ENCODE assay signal across 2 cellular contexts in the genomic region with DNA sequence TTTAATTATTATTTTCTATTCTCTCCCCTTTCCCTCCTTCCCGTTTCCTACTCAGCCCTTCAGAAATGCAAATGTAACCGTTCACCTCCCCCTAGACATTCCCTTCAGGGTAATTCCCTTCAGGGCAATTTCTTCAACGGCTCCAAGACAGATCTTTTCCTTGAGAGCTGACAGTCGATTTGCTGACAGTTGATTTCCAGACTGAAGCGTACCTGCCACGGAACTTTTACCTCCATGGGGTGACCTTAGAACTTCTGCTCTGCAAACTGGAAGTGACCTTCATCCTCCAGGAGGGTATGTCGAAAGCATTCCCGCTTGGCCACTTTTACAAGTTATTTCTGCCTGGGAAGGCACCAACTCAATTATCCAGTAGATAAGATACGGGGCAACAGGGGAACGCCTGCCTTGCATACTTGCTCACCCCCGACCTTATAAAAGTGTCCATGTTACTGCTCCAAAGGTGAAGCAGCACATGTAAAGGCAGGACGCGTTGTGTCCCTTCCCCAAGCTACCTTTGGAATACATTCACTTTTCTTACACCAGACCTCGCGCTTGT.
TF ChIP-seq lines count a peak whose summit lies in the region.

No MANE protein-coding gene starts in this region.

TF ChIP-seq in GM23338, 12 proteins besides CTCF, POLR2A, EP300 and RAD21 (continued from another document and continues in another):
- TF ChIP-seq, protein P1, sequence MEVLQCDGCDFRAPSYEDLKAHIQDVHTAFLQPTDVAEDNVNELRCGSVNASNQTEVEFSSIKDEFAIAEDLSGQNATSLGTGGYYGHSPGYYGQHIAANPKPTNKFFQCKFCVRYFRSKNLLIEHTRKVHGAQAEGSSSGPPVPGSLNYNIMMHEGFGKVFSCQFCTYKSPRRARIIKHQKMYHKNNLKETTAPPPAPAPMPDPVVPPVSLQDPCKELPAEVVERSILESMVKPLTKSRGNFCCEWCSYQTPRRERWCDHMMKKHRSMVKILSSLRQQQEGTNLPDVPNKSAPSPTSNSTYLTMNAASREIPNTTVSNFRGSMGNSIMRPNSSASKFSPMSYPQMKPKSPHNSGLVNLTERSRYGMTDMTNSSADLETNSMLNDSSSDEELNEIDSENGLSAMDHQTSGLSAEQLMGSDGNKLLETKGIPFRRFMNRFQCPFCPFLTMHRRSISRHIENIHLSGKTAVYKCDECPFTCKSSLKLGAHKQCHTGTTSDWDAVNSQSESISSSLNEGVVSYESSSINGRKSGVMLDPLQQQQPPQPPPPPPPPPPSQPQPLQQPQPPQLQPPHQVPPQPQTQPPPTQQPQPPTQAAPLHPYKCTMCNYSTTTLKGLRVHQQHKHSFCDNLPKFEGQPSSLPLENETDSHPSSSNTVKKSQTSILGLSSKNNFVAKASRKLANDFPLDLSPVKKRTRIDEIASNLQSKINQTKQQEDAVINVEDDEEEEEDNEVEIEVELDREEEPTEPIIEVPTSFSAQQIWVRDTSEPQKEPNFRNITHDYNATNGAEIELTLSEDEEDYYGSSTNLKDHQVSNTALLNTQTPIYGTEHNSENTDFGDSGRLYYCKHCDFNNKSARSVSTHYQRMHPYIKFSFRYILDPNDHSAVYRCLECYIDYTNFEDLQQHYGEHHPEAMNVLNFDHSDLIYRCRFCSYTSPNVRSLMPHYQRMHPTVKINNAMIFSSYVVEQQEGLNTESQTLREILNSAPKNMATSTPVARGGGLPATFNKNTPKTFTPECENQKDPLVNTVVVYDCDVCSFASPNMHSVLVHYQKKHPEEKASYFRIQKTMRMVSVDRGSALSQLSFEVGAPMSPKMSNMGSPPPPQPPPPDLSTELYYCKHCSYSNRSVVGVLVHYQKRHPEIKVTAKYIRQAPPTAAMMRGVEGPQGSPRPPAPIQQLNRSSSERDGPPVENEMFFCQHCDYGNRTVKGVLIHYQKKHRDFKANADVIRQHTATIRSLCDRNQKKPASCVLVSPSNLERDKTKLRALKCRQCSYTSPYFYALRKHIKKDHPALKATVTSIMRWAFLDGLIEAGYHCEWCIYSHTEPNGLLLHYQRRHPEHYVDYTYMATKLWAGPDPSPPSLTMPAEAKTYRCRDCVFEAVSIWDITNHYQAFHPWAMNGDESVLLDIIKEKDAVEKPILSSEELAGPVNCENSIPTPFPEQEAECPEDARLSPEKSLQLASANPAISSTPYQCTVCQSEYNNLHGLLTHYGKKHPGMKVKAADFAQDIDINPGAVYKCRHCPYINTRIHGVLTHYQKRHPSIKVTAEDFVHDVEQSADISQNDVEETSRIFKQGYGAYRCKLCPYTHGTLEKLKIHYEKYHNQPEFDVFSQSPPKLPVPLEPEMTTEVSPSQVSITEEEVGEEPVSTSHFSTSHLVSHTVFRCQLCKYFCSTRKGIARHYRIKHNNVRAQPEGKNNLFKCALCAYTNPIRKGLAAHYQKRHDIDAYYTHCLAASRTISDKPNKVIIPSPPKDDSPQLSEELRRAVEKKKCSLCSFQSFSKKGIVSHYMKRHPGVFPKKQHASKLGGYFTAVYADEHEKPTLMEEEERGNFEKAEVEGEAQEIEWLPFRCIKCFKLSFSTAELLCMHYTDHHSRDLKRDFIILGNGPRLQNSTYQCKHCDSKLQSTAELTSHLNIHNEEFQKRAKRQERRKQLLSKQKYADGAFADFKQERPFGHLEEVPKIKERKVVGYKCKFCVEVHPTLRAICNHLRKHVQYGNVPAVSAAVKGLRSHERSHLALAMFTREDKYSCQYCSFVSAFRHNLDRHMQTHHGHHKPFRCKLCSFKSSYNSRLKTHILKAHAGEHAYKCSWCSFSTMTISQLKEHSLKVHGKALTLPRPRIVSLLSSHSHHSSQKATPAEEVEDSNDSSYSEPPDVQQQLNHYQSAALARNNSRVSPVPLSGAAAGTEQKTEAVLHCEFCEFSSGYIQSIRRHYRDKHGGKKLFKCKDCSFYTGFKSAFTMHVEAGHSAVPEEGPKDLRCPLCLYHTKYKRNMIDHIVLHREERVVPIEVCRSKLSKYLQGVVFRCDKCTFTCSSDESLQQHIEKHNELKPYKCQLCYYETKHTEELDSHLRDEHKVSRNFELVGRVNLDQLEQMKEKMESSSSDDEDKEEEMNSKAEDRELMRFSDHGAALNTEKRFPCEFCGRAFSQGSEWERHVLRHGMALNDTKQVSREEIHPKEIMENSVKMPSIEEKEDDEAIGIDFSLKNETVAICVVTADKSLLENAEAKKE (CRISPR knock-in tag; IDR thresholded peaks at IDR 0.05): no peak
- TF ChIP-seq JUNB (IDR thresholded peaks at IDR 0.05; ENCODE audit: unreplicated experiment): no peak
- TF ChIP-seq EZH2 (IDR thresholded peaks at IDR 0.05; ENCODE audit: low read depth, unreplicated experiment): no peak
- TF ChIP-seq STAT1 (IDR thresholded peaks at IDR 0.05; ENCODE audit: unreplicated experiment): no peak
- TF ChIP-seq CREB1 (CRISPR knock-in tag; IDR thresholded peaks at IDR 0.05; ENCODE audit: low read depth): no peak
- TF ChIP-seq ZNF331 (CRISPR knock-in tag; IDR thresholded peaks at IDR 0.05; ENCODE audit: low read depth): no peak
- TF ChIP-seq, protein P2, sequence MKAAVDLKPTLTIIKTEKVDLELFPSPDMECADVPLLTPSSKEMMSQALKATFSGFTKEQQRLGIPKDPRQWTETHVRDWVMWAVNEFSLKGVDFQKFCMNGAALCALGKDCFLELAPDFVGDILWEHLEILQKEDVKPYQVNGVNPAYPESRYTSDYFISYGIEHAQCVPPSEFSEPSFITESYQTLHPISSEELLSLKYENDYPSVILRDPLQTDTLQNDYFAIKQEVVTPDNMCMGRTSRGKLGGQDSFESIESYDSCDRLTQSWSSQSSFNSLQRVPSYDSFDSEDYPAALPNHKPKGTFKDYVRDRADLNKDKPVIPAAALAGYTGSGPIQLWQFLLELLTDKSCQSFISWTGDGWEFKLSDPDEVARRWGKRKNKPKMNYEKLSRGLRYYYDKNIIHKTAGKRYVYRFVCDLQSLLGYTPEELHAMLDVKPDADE (IDR thresholded peaks at IDR 0.05): no peak
- TF ChIP-seq, protein P3, sequence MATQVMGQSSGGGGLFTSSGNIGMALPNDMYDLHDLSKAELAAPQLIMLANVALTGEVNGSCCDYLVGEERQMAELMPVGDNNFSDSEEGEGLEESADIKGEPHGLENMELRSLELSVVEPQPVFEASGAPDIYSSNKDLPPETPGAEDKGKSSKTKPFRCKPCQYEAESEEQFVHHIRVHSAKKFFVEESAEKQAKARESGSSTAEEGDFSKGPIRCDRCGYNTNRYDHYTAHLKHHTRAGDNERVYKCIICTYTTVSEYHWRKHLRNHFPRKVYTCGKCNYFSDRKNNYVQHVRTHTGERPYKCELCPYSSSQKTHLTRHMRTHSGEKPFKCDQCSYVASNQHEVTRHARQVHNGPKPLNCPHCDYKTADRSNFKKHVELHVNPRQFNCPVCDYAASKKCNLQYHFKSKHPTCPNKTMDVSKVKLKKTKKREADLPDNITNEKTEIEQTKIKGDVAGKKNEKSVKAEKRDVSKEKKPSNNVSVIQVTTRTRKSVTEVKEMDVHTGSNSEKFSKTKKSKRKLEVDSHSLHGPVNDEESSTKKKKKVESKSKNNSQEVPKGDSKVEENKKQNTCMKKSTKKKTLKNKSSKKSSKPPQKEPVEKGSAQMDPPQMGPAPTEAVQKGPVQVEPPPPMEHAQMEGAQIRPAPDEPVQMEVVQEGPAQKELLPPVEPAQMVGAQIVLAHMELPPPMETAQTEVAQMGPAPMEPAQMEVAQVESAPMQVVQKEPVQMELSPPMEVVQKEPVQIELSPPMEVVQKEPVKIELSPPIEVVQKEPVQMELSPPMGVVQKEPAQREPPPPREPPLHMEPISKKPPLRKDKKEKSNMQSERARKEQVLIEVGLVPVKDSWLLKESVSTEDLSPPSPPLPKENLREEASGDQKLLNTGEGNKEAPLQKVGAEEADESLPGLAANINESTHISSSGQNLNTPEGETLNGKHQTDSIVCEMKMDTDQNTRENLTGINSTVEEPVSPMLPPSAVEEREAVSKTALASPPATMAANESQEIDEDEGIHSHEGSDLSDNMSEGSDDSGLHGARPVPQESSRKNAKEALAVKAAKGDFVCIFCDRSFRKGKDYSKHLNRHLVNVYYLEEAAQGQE (IDR thresholded peaks at IDR 0.05; ENCODE audit: unreplicated experiment): no peak
- no peak for TF ChIP-seq POLR2AphosphoS5 (IDR thresholded peaks at IDR 0.05; ENCODE audit: low read depth)

TF ChIP-seq in neural cell, 6 proteins besides CTCF, POLR2A, EP300 and RAD21 (continued from another document):
- TF ChIP-seq, protein P3 (IDR thresholded peaks at IDR 0.05; ENCODE audit: borderline replicate concordance): peak; percentile 21
TF ChIP-seq in neural cell: peak in this region for 1.
